In genomic region chr7:6578114-6579084, GRCh38 we compare ENCODE assay signal across 1 cellular context.
TF ChIP-seq lines count a peak whose summit lies in the region.

No MANE protein-coding gene starts in this region.

TF ChIP-seq in HepG2, 621 proteins besides CTCF, POLR2A, EP300 and RAD21 (continues in another document):
- TF ChIP-seq BCL6 (CRISPR knock-in tag; IDR thresholded peaks at IDR 0.05), result peak; percentile 80
- peak; percentile 48 for TF ChIP-seq ZGPAT (CRISPR knock-in tag; IDR thresholded peaks at IDR 0.05)
- no peak for TF ChIP-seq ZNF230 (CRISPR knock-in tag; IDR thresholded peaks at IDR 0.05)
- peak; percentile 86 for TF ChIP-seq RERE (CRISPR knock-in tag; IDR thresholded peaks at IDR 0.05; ENCODE audit: low read depth)
- TF ChIP-seq ZMYM3 (CRISPR knock-in tag; IDR thresholded peaks at IDR 0.05), result peak; percentile 26; the same call in 1 of the 2 replicates
- TF ChIP-seq SNAI1 (CRISPR knock-in tag; IDR thresholded peaks at IDR 0.05; ENCODE audit: borderline replicate concordance), result 0 out of 2 replicates have a peak, but pooled peaks have one; percentile 72
- peak; percentile 85 for TF ChIP-seq FOXO1 (CRISPR knock-in tag; IDR thresholded peaks at IDR 0.05)
- no peak; the same call in 1 of the 2 replicates for TF ChIP-seq ZNF142 (CRISPR knock-in tag; IDR thresholded peaks at IDR 0.05)
- peak; percentile 7 to 20; a peak in 1 of 4 replicates for TF ChIP-seq HMGXB4 (CRISPR knock-in tag; IDR thresholded peaks at IDR 0.05; ENCODE audit: borderline replicate concordance in 1 of 2, low read depth in 1 of 2)
- peak; percentile 89 for TF ChIP-seq PPARG (CRISPR knock-in tag; conservative IDR thresholded peaks at IDR 0.05)
- TF ChIP-seq RCOR2 (CRISPR knock-in tag; IDR thresholded peaks at IDR 0.05), result peak; percentile 67; the same call in 1 of the 2 replicates
- peak; percentile 69 for TF ChIP-seq SALL1 (CRISPR knock-in tag; IDR thresholded peaks at IDR 0.05)
- peak; percentile 41; the same call in 1 of the 2 replicates for TF ChIP-seq ZNF687 (CRISPR knock-in tag; IDR thresholded peaks at IDR 0.05)
- TF ChIP-seq POLR2AphosphoS5 (IDR thresholded peaks at IDR 0.05; ENCODE audit: low read depth, low read length), result peak; percentile 87
- TF ChIP-seq TCF7 (IDR thresholded peaks at IDR 0.05; ENCODE audit: low read depth), result peak; percentile 62
- TF ChIP-seq ZNF503 (CRISPR knock-in tag; IDR thresholded peaks at IDR 0.05), result peak; percentile 93
- TF ChIP-seq PCBP2 (optimal IDR thresholded peaks at IDR 0.05; ENCODE audit: low read depth, low read length, poor library complexity, severe bottlenecking), result no peak
- TF ChIP-seq LCORL (IDR thresholded peaks at IDR 0.05), result peak; percentile 51; the same call in 1 of the 2 replicates
- TF ChIP-seq LCORL (CRISPR knock-in tag; IDR thresholded peaks at IDR 0.05), result peak; percentile 85
- TF ChIP-seq ASH2L (IDR thresholded peaks at IDR 0.05; ENCODE audit: insufficient read length, low read depth, low read length), result no peak
- peak; percentile 52; the same call in 1 of the 2 replicates for TF ChIP-seq HOXD1 (CRISPR knock-in tag; IDR thresholded peaks at IDR 0.05)
- peak; percentile 81; the same call in 1 of the 2 replicates for TF ChIP-seq ZFP1 (CRISPR knock-in tag; IDR thresholded peaks at IDR 0.05)
- no peak for TF ChIP-seq ZFP36 (IDR thresholded peaks at IDR 0.05; ENCODE audit: borderline replicate concordance, low read depth, low read length, partially characterized antibody)
- no peak for TF ChIP-seq ZNF660 (CRISPR knock-in tag; IDR thresholded peaks at IDR 0.05; ENCODE audit: borderline replicate concordance, low read depth)
- peak; percentile 75 for TF ChIP-seq ZNF362 (CRISPR knock-in tag; IDR thresholded peaks at IDR 0.05; ENCODE audit: borderline replicate concordance)
- peak; percentile 88 for TF ChIP-seq HIC2 (CRISPR knock-in tag; IDR thresholded peaks at IDR 0.05; ENCODE audit: low read depth)
- peak; percentile 89 for TF ChIP-seq FOSL2 (CRISPR knock-in tag; IDR thresholded peaks at IDR 0.05)
- TF ChIP-seq POLR2G (IDR thresholded peaks at IDR 0.05; ENCODE audit: low read depth, low read length), result peak; percentile 97
